ENCODE assay signal across 22 cellular contexts in the genomic region with DNA sequence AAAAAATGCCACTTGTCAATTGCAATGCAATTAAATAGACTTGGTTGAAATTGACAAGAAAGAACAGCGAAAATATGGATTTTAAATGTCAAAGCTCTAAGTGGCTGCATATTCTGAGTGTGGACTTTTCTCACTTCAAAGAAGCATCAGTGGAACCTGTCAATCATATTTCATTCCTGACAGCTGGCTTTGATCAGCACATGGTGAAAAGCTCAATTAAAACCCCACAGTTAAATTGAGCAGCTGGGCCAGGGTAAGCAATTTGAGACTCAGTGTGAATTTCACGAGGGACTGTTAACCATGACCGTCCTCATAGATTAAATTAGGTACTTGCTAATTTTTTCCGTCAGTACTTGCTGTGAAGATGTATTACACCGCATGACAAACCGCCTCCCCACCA. TPM values are rescaled to one million over a fixed set of nuclear protein-coding genes. Genes with fewer than 3 reads are reported as not detected.
A peak's percentile ranks its signal among the peaks of the same experiment; 100 is the strongest.
DNase-seq lines count a peak whose midpoint lies in the region; ATAC-seq lines count a peak whose summit lies in the region.
"Had no signal": no experiment of that assay in that cellular context is flagged by ENCODE, and none has a peak within 500 bp of the region (broad histone marks: within the 10 kb centered on the region; RNA-seq: fewer than 3 reads in every experiment).

No MANE protein-coding gene starts in this region.

- H3K56ac ChIP-seq in mesendoderm (ENCODE audit: low read length), result no peak overlapping the region

- H3K4me1 ChIP-seq in mesendoderm (ENCODE audit: control insufficient read depth, low read depth, low read length), result no peaks in the 10 kb centered on the region
- H3K4me1 ChIP-seq: BE2C had no signal

- H4K5ac ChIP-seq in mesendoderm (ENCODE audit: low read length), result no peak overlapping the region

- H4K8ac ChIP-seq in mesendoderm (ENCODE audit: low read depth, low read length), result no peak overlapping the region

- no peak overlapping the region for H3K23ac ChIP-seq in mesendoderm (ENCODE audit: low read length)

- no peak overlapping the region for H3K27ac ChIP-seq in mesendoderm (ENCODE audit: low read depth, low read length)
- H3K27ac ChIP-seq: A549 had no signal

- H3K36me3 ChIP-seq in mesendoderm (ENCODE audit: control insufficient read depth, insufficient read depth, low read length), result no peaks in the 10 kb centered on the region
- H3K36me3 ChIP-seq: BE2C had no signal

- WGBS in mesendoderm (ENCODE audit: extremely low coverage, insufficient coverage, low lambda C conversion rate), result no CpG with 5 or more reads among the region's 6 CpGs

- no peak overlapping the region for H2BK15ac ChIP-seq in mesendoderm (replicated peaks; ENCODE audit: low read depth)

- no peak overlapping the region for H2AK5ac ChIP-seq in mesendoderm (ENCODE audit: low read length)

- H3K4me2 ChIP-seq in mesendoderm (ENCODE audit: low read length), result no peak overlapping the region
- H3K4me2 ChIP-seq: A549, SK-N-SH had no signal

- H3K79me2 ChIP-seq in mesendoderm (ENCODE audit: control insufficient read depth, insufficient read depth, low read length), result no peaks in the 10 kb centered on the region

- no peak overlapping the region for H3K4me3 ChIP-seq in mesendoderm (ENCODE audit: low read length)
- H3K4me3 ChIP-seq: A549, GM12878 had no signal

- H3K9ac ChIP-seq in mesendoderm (ENCODE audit: low read length), result no peak overlapping the region
- H3K9ac ChIP-seq: SK-N-SH had no signal

- ATAC-seq in GM21447 (IDR thresholded peaks at IDR 0.05; ENCODE audit: unreplicated experiment) (no peak), HG02623 (IDR thresholded peaks at IDR 0.05; ENCODE audit: unreplicated experiment) (no peak)
- ATAC-seq: A549, GM12878, Panc1, T-cell had no signal

- no peaks in the 10 kb centered on the region for H3K27me3 ChIP-seq in mesendoderm (ENCODE audit: insufficient read depth, low read length, poor library complexity)
- H3K27me3 ChIP-seq: BE2C had no signal

- peak overlapping the region; percentile 28 for H2BK120ac ChIP-seq in mesendoderm (ENCODE audit: low read depth, low read length)

- no peaks in the 10 kb centered on the region for H3K79me1 ChIP-seq in mesendoderm (ENCODE audit: low read length)

- H3K18ac ChIP-seq in mesendoderm (ENCODE audit: low read length), result no peak overlapping the region

- no peak overlapping the region for H3K4ac ChIP-seq in mesendoderm (ENCODE audit: low read depth, low read length)

- DNase-seq in NCI-H82 (lab: John Stamatoyannopoulos, UW), result peak; percentile 35
- DNase-seq in NCI-H82 treated with DMSO at 0.1 percent for 48 hours (lab: John Stamatoyannopoulos, UW; ENCODE audit: unreplicated experiment), result no peak
- peak; percentile 59 for DNase-seq in NCI-H2171 treated with DMSO at 0.1 percent for 48 hours (lab: John Stamatoyannopoulos, UW)
- peak; percentile 37 for DNase-seq in mesendoderm
- no peak for DNase-seq in NCI-H187 treated with DMSO at 0.1 percent for 48 hours (lab: John Stamatoyannopoulos, UW)
- DNase-seq: BE2C; DND-41; H7; HFFc6; KG1; NCI-H1092 treated with DMSO at 0.1 percent for 48 hours; NCI-H226; NCI-H510A treated with DMSO at 0.1 percent for 48 hours; NK-92 treated with Interleukin-12 subunit alpha and Interleukin-12 subunit beta, amount 100 ng/mL, for 24 hours; SIG-M5; SK-N-SH; T-cell had no signal

- no peak overlapping the region for H2BK5ac ChIP-seq in mesendoderm (ENCODE audit: low read length)

RNA-seq across cellular contexts. Expression of a gene that starts 11.1 kb away (rescaled TPM):
- polyA plus RNA-seq in mesendoderm (2013, experiment 1 of 2), result not detected
- polyA plus RNA-seq in mesendoderm (2013, experiment 2 of 2), result not detected
- polyA plus RNA-seq: A549, GM12878, SK-N-SH had no signal

RNA-seq across cellular contexts. Expression of a gene that starts 56.8 kb away (rescaled TPM):
- 11.3 TPM for polyA plus RNA-seq in mesendoderm (2013, experiment 1 of 2)
- polyA plus RNA-seq in mesendoderm (2013, experiment 2 of 2), result 11.7 TPM

Comparison
In these comparisons a context has a peak if more than half of its experiments do, and no peak if none do; other contexts are left out.
1. DNase-seq: peak in NCI-H82 (single experiment), NCI-H2171 treated with DMSO at 0.1 percent for 48 hours (single experiment) and mesendoderm (single experiment); none in NCI-H82 treated with DMSO at 0.1 percent for 48 hours (single experiment) and NCI-H187 treated with DMSO at 0.1 percent for 48 hours (single experiment).